14 cellular contexts compared by ENCODE assay signal in genomic region chr7:151433721-151434400, GRCh38. TPM values are rescaled to one million over a fixed set of nuclear protein-coding genes. Genes with fewer than 3 reads are reported as not detected.
"Had no signal": no experiment of that assay in that cellular context is flagged by ENCODE, and none has a peak within 500 bp of the region (broad histone marks: within the 10 kb centered on the region; RNA-seq: fewer than 3 reads in every experiment).

No MANE protein-coding gene starts in this region.

- ATAC-seq: right cardiac atrium had no signal

- H3K4me2 ChIP-seq: smooth muscle cell had no signal

- H3K9me3 ChIP-seq: upper lobe of left lung had no signal

- H3K36me3 Mint-ChIP-seq: activated naive CD4-positive, alpha-beta T cell treated with anti-CD3 and anti-CD28 coated beads, Interleukin-2, amount 10 ng/mL, durations not matched to agents 7 days and 5 days had no signal

- H3K9me3 Mint-ChIP-seq: activated naive CD4-positive, alpha-beta T cell treated with anti-CD3 and anti-CD28 coated beads, Interleukin-2, amount 10 ng/mL, durations not matched to agents 7 days and 5 days; activated T-helper 2 cell treated with anti-CD3 and anti-CD28 coated beads, Interferon-gamma antibody, Interleukin-2, Interleukin-4, amounts not matched to agents 10 μg/mL and 5 μg/mL and 100 μg/mL, durations not matched to agents 14 hours and 24 hours and 36 hours had no signal

- H3K4me3 ChIP-seq: coronary artery, smooth muscle cell, upper lobe of left lung had no signal

- H3K36me3 ChIP-seq: upper lobe of left lung had no signal

- H3K27ac ChIP-seq: coronary artery, upper lobe of left lung had no signal

- DNase-seq: activated naive CD4-positive, alpha-beta T cell treated with anti-CD3 and anti-CD28 coated beads, Interleukin-2, amount 10 ng/mL, durations not matched to agents 7 days and 5 days; activated T-cell treated with anti-CD3 and anti-CD28 coated beads for 4 hours; central memory CD4-positive, alpha-beta T cell; effector CD4-positive, alpha-beta T cell; foreskin melanocyte; head of caudate nucleus; right cardiac atrium; substantia nigra had no signal

- H3K27me3 ChIP-seq: upper lobe of left lung had no signal

RNA-seq across cellular contexts. Expression of gene CRYGN, which starts 6.1 kb away (rescaled TPM):
- total RNA-seq: activated CD8-positive, alpha-beta memory T cell treated with anti-CD3 and anti-CD28 coated beads for 36 hours; activated T-helper 2 cell treated with anti-CD3 and anti-CD28 coated beads, Interferon-gamma antibody, Interleukin-2, Interleukin-4, amounts not matched to agents 10 μg/mL and 5 μg/mL and 100 μg/mL, durations not matched to agents 14 hours and 24 hours and 36 hours; smooth muscle cell had no signal
- polyA plus RNA-seq: neural cell had no signal

RNA-seq across cellular contexts. Expression of gene WDR86, which starts 24.0 kb away (rescaled TPM):
- total RNA-seq: activated CD8-positive, alpha-beta memory T cell treated with anti-CD3 and anti-CD28 coated beads for 36 hours; activated T-helper 2 cell treated with anti-CD3 and anti-CD28 coated beads, Interferon-gamma antibody, Interleukin-2, Interleukin-4, amounts not matched to agents 10 μg/mL and 5 μg/mL and 100 μg/mL, durations not matched to agents 14 hours and 24 hours and 36 hours had no signal
